ENCODE assay signal across 8 cellular contexts in the genomic region with DNA sequence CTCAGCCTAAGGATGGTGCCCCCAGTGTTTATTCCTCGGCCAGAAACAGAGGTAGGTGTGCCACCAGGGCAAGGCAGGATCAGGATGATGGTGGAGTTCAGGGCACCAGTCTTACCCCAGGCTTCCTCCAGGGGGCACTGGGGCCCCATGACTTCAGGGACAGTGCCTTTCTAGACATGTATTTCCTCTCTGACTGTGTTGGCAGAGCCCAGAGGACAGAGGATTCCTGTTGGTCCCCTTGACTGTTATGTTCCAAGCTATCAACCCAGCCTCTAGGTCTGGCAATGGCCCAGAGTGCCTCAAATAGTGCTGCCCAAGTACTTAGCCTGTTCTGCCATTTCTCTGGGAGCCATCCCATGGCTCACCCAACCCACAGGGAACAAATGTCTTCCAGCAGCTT. TPM values are rescaled to one million over a fixed set of nuclear protein-coding genes. Genes with fewer than 3 reads are reported as not detected.
A peak's percentile ranks its signal among the peaks of the same experiment; 100 is the strongest.
DNase-seq lines count a peak whose midpoint lies in the region; ATAC-seq, FAIRE-seq and TF ChIP-seq lines count a peak whose summit lies in the region.

No MANE protein-coding gene starts in this region.

- no peak overlapping the region for H3K14ac ChIP-seq in H1 (ENCODE audit: insufficient read length)

- H3K27me3 Mint-ChIP-seq in mesothelial cell of epicardium (ENCODE audit: low read depth), result peaks cover 2% of the 10 kb centered on the region

- ATAC-seq in GM21786 (IDR thresholded peaks at IDR 0.05; ENCODE audit: unreplicated experiment), result no peak

- WGBS in H1 (ENCODE audit: extremely low coverage in 1 of 2, insufficient coverage in 1 of 2, insufficient read length in 1 of 2, insufficient replicate concordance in 2 of 2, low coverage in 1 of 2, low lambda C conversion rate in 2 of 2, missing lambda C conversion rate in 1 of 2), 2 experiments, result 87% methylated on average over 1 of the region's 1 CpG; no CpG with 5 or more reads in 1 of the 2 experiments

- no peak for TF ChIP-seq POLR2A in H1 (IDR thresholded peaks at IDR 0.05; ENCODE audit: control extremely low read depth in 1 of 2, low read depth in 2 of 2, low read length in 2 of 2)

- no peak overlapping the region for H3K56ac ChIP-seq in H1 (replicated peaks; ENCODE audit: insufficient read length, low read depth, low read length)

- no peaks in the 10 kb centered on the region for H3K79me2 ChIP-seq in H1 (ENCODE audit: control insufficient read depth in 1 of 2, insufficient read depth in 2 of 2, low read length in 2 of 2)

- H3K27ac Mint-ChIP-seq in mesothelial cell of epicardium, result no peak overlapping the region

- peaks cover 10% of the 10 kb centered on the region for H3K4me1 Mint-ChIP-seq in mesothelial cell of epicardium

- no peak overlapping the region for H2BK12ac ChIP-seq in H1 (ENCODE audit: low read depth, low read length)

- H3K4ac ChIP-seq in H1 (replicated peaks; ENCODE audit: insufficient read length, low read depth, low read length), result no peak overlapping the region

- no peak overlapping the region for H2BK120ac ChIP-seq in H1 (replicated peaks; ENCODE audit: low read depth, low read length)

- CTCF ChIA-PET in H1 (lab: Charles Lee; ENCODE audit: partially characterized antibody), result interaction anchor here (0.6 to 46.5 kb wide), 21 partner anchors 8 to 818 kb away, joined by 3 to 863 read pairs (median 3); partner anchors contain the start of genes CISH and MAPKAPK3

- no peak overlapping the region for H4K5ac ChIP-seq in H1 (ENCODE audit: insufficient read length, low read depth, low read length)

- no peak overlapping the region for H3K23ac ChIP-seq in H1 (ENCODE audit: insufficient read length)

- no peak overlapping the region for H2BK20ac ChIP-seq in H1 (ENCODE audit: low read length)

- H3K9me3 Mint-ChIP-seq in mesothelial cell of epicardium, result no peaks in the 10 kb centered on the region

- H3K79me1 ChIP-seq in H1 (ENCODE audit: low read depth, low read length), result no peaks in the 10 kb centered on the region; the same call in 1 of the 2 replicates

- peak; percentile 88 to 91 for TF ChIP-seq RAD21 in H1 (IDR thresholded peaks at IDR 0.05 in 1 of 2, conservative IDR thresholded peaks at IDR 0.05 in 1 of 2; ENCODE audit: low read depth in 2 of 2, low read length in 2 of 2)

- no peak overlapping the region for H3K27ac ChIP-seq in H1 (ENCODE audit: low read depth, low read length)

- FAIRE-seq in H1 (lab: Jason Lieb, UNC), result peak; percentile 48

- H4K8ac ChIP-seq in H1 (ENCODE audit: extremely low read depth, insufficient read depth, low read length), result no peak overlapping the region; the same call in 1 of the 2 replicates

- no peaks in the 10 kb centered on the region for H4K20me1 ChIP-seq in H1 (replicated peaks in 1 of 2; ENCODE audit: control insufficient read depth in 1 of 2, insufficient read depth in 2 of 2, low read length in 2 of 2)

- H3K36me3 ChIP-seq in H1 (ENCODE audit: control insufficient read depth in 2 of 4, insufficient read depth in 4 of 4, low read length in 3 of 4), result no peaks in the 10 kb centered on the region

- H3K4me3 ChIP-seq in AG10803 (ENCODE audit: low read length) (no peak overlapping the region), H1 (ENCODE audit: extremely low read depth in 1 of 4, insufficient read depth in 2 of 4, low read depth in 3 of 4, low read length in 4 of 4) (no peak overlapping the region)

- peaks cover 11% of the 10 kb centered on the region; the same call in 1 of the 2 replicates for H3K23me2 ChIP-seq in H1 (ENCODE audit: low read depth, low read length)

- no peak overlapping the region for H3K18ac ChIP-seq in H1 (ENCODE audit: extremely low read depth, low read length)

- H3K27me3 ChIP-seq in H1 (replicated peaks in 1 of 4; ENCODE audit: control insufficient read depth in 3 of 4, extremely low read depth in 1 of 4, insufficient read depth in 3 of 4, low read length in 3 of 4), result no peaks in the 10 kb centered on the region

- H3K4me1 ChIP-seq in H1 (replicated peaks in 1 of 4; ENCODE audit: control insufficient read depth in 3 of 4, insufficient read depth in 4 of 4, low read length in 3 of 4), result peaks cover 0 to 3% (median 1%) of the 10 kb centered on the region in 4 experiments; a peak in 4 of 7 replicates

- H2BK15ac ChIP-seq in H1 (ENCODE audit: low read length), result no peak overlapping the region

- H3K9me3 ChIP-seq in H1 (ENCODE audit: insufficient read depth in 2 of 2, low read depth in 1 of 2, low read length in 1 of 2), result no peaks in the 10 kb centered on the region

- no peak overlapping the region for H3K4me2 ChIP-seq in H1 (ENCODE audit: insufficient read depth in 1 of 2, low read depth in 2 of 2, low read length in 2 of 2)

- POLR2A ChIA-PET in H1 (lab: Charles Lee; ENCODE audit: partially characterized antibody), result interaction anchor here (1.1 to 1.8 kb wide), 2 partner anchors 13 to 40 kb away, joined by 4 to 6 read pairs; partner anchors contain the start of gene CISH

- no peak overlapping the region for H4K91ac ChIP-seq in H1 (replicated peaks; ENCODE audit: insufficient read length, low read length)

- H3K9ac ChIP-seq in H1 (replicated peaks in 1 of 4; ENCODE audit: extremely low read depth in 1 of 4, low read depth in 3 of 4, low read length in 3 of 4), result no peak overlapping the region

- no peak overlapping the region for H2BK5ac ChIP-seq in H1 (ENCODE audit: low read depth, low read length)

- H3K4me3 Mint-ChIP-seq in mesothelial cell of epicardium, result peak overlapping the region; percentile 28

- DNase-seq in AG10803 (ENCODE audit: low read depth), result peak; percentile 67
- peak; percentile 69 for DNase-seq in GM19240 (ENCODE audit: insufficient read length, low spot score)
- peak; percentile 53 to 71 for DNase-seq in NOMO-1 (lab: John Stamatoyannopoulos, UW; ENCODE audit: unreplicated experiment in 2 of 2)
- peak; percentile 64 to 71 for DNase-seq in activated CD8-positive, alpha-beta memory T cell treated with anti-CD3 and anti-CD28 coated beads for 4 hours (ENCODE audit: low read depth in 2 of 2)
- DNase-seq in H1 (ENCODE audit: low read depth in 1 of 2, low spot score in 2 of 2), result peak in 1 of 2 experiments; percentile 88
- peak in 1 of 2 experiments; percentile 80 for DNase-seq in mesothelial cell of epicardium (ENCODE audit: low spot score in 2 of 2, unreplicated experiment in 2 of 2)
- DNase-seq in stimulated activated CD8-positive, alpha-beta memory T cell treated with anti-CD3 and anti-CD28 coated beads, Interleukin-2, amount 100 ng/mL, for 1 hour (ENCODE audit: low read depth in 2 of 2), result peak; percentile 64 to 67

- no peak for TF ChIP-seq EP300 in H1 (IDR thresholded peaks at IDR 0.05; ENCODE audit: borderline replicate concordance in 1 of 2, low read depth in 2 of 2, low read length in 2 of 2)

- peak; percentile 98 for TF ChIP-seq CTCF in AG10803 (conservative IDR thresholded peaks at IDR 0.05; ENCODE audit: low read length)
- peak in 2 of 3 experiments; percentile 85 to 94; a peak in 3 of 4 replicates for TF ChIP-seq CTCF in H1 (IDR thresholded peaks at IDR 0.05; ENCODE audit: control extremely low read depth in 1 of 3, insufficient read depth in 1 of 3, low read depth in 1 of 3, low read length in 3 of 3)
- peak; percentile 78 for TF ChIP-seq CTCF in mesothelial cell of epicardium (IDR thresholded peaks at IDR 0.05; ENCODE audit: unreplicated experiment)

- no peak overlapping the region for H2AFZ ChIP-seq in H1 (ENCODE audit: low read length)

- no peaks in the 10 kb centered on the region for H3K36me3 Mint-ChIP-seq in mesothelial cell of epicardium

- no peak overlapping the region for H2AK5ac ChIP-seq in H1 (ENCODE audit: low read depth, low read length)

RNA-seq across cellular contexts. Expression of gene HEMK1, which starts 2.8 kb away (rescaled TPM):
- total RNA-seq in H1 (2021; fragmentation: NEBNext Ultra II Directional; extraction: Animal tissue kit (Norgen Biotek cat#: 25700)), result 9.6 and 9.7 TPM in 2 replicates
- polyA plus RNA-seq in H1 (2011; rRNA removed), result 10.6 and 13.4 TPM in 2 replicates
- polyA plus RNA-seq in H1 (2011; cell fraction: cytosol; rRNA removed), result 13.2 TPM
- polyA plus RNA-seq in H1 (2011; cell fraction: nucleus; rRNA removed), result 26.4 TPM
- polyA plus RNA-seq in H1 (2012, experiment 1 of 2), result 7.1 to 12.4 TPM (median 9.2 TPM) in 4 replicates
- 10.5 TPM for polyA plus RNA-seq in H1 (2012, experiment 2 of 2)
- polyA plus RNA-seq in H1 (2013, experiment 1 of 2), result 9.5 TPM
- polyA plus RNA-seq in H1 (2013, experiment 2 of 2), result 8.7 TPM
- polyA minus RNA-seq in H1 (2011; rRNA and poly(A)+ RNA removed), result 8.1 and 9.2 TPM in 2 replicates
- polyA minus RNA-seq in H1 (2011; cell fraction: cytosol; rRNA and poly(A)+ RNA removed), result 3.8 TPM
- polyA minus RNA-seq in H1 (2011; cell fraction: nucleus; rRNA and poly(A)+ RNA removed), result 18.3 TPM
- 32.1 to 34.1 TPM (median 32.8 TPM) in 3 replicates for total RNA-seq in mesothelial cell of epicardium

RNA-seq across cellular contexts. Expression of gene C3orf18, which starts 4.6 kb away (rescaled TPM):
- 7.5 and 8.2 TPM in 2 replicates for total RNA-seq in H1 (2021; fragmentation: NEBNext Ultra II Directional; extraction: Animal tissue kit (Norgen Biotek cat#: 25700))
- polyA plus RNA-seq in H1 (2011; rRNA removed), result 15.0 and 21.9 TPM in 2 replicates
- polyA plus RNA-seq in H1 (2011; cell fraction: cytosol; rRNA removed), result 15.7 TPM
- 25.8 TPM for polyA plus RNA-seq in H1 (2011; cell fraction: nucleus; rRNA removed)
- 7.4 to 15.9 TPM (median 11.4 TPM) in 4 replicates for polyA plus RNA-seq in H1 (2012, experiment 1 of 2)
- polyA plus RNA-seq in H1 (2012, experiment 2 of 2), result 6.3 TPM
- 4.8 TPM for polyA plus RNA-seq in H1 (2013, experiment 1 of 2)
- polyA plus RNA-seq in H1 (2013, experiment 2 of 2), result 3.9 TPM
- polyA minus RNA-seq in H1 (2011; rRNA and poly(A)+ RNA removed), result 12.0 and 13.5 TPM in 2 replicates
- 5.3 TPM for polyA minus RNA-seq in H1 (2011; cell fraction: cytosol; rRNA and poly(A)+ RNA removed)
- 5.2 TPM for polyA minus RNA-seq in H1 (2011; cell fraction: nucleus; rRNA and poly(A)+ RNA removed)
- total RNA-seq in mesothelial cell of epicardium, result 12.7 to 15.1 TPM (median 12.8 TPM) in 3 replicates

RNA-seq across cellular contexts. Expression of gene CISH, which starts 39.4 kb away (rescaled TPM):
- 1.9 and 3.1 TPM in 2 replicates for total RNA-seq in H1 (2021; fragmentation: NEBNext Ultra II Directional; extraction: Animal tissue kit (Norgen Biotek cat#: 25700))
- polyA plus RNA-seq in H1 (2011; rRNA removed), result 2.2 and 3.0 TPM in 2 replicates
- 1.0 TPM for polyA plus RNA-seq in H1 (2011; cell fraction: cytosol; rRNA removed)
- polyA plus RNA-seq in H1 (2011; cell fraction: nucleus; rRNA removed), result 1.6 TPM
- polyA plus RNA-seq in H1 (2012, experiment 1 of 2), result 1.4 to 2.6 TPM (median 1.8 TPM) in 4 replicates
- polyA plus RNA-seq in H1 (2012, experiment 2 of 2), result 1.7 TPM
- polyA plus RNA-seq in H1 (2013, experiment 1 of 2), result 1.7 TPM
- 1.7 TPM for polyA plus RNA-seq in H1 (2013, experiment 2 of 2)
- 1.8 TPM in 2 replicates for polyA minus RNA-seq in H1 (2011; rRNA and poly(A)+ RNA removed)
- 1.6 TPM for polyA minus RNA-seq in H1 (2011; cell fraction: cytosol; rRNA and poly(A)+ RNA removed)
- 2.2 TPM for polyA minus RNA-seq in H1 (2011; cell fraction: nucleus; rRNA and poly(A)+ RNA removed)
- total RNA-seq in mesothelial cell of epicardium, result 15.2 to 16.7 TPM (median 15.2 TPM) in 3 replicates

RNA-seq across cellular contexts. Expression of gene MAPKAPK3, which starts 44.8 kb away (rescaled TPM):
- total RNA-seq in H1 (2021; fragmentation: NEBNext Ultra II Directional; extraction: Animal tissue kit (Norgen Biotek cat#: 25700)), result 52.7 and 65.4 TPM in 2 replicates
- 87.9 and 99.8 TPM in 2 replicates for polyA plus RNA-seq in H1 (2011; rRNA removed)
- 82.8 TPM for polyA plus RNA-seq in H1 (2011; cell fraction: cytosol; rRNA removed)
- polyA plus RNA-seq in H1 (2011; cell fraction: nucleus; rRNA removed), result 79.2 TPM
- polyA plus RNA-seq in H1 (2012, experiment 1 of 2), result 48.0 to 63.0 TPM (median 59.2 TPM) in 4 replicates
- 82.4 TPM for polyA plus RNA-seq in H1 (2012, experiment 2 of 2)
- 39.1 TPM for polyA plus RNA-seq in H1 (2013, experiment 1 of 2)
- polyA plus RNA-seq in H1 (2013, experiment 2 of 2), result 40.2 TPM
- polyA minus RNA-seq in H1 (2011; rRNA and poly(A)+ RNA removed), result 77.9 and 129 TPM in 2 replicates
- polyA minus RNA-seq in H1 (2011; cell fraction: cytosol; rRNA and poly(A)+ RNA removed), result 31.9 TPM
- 34.5 TPM for polyA minus RNA-seq in H1 (2011; cell fraction: nucleus; rRNA and poly(A)+ RNA removed)
- total RNA-seq in mesothelial cell of epicardium, result 33.6 to 36.8 TPM (median 35.9 TPM) in 3 replicates
